ENCODE assay signal across 13 cellular contexts in the genomic region with DNA sequence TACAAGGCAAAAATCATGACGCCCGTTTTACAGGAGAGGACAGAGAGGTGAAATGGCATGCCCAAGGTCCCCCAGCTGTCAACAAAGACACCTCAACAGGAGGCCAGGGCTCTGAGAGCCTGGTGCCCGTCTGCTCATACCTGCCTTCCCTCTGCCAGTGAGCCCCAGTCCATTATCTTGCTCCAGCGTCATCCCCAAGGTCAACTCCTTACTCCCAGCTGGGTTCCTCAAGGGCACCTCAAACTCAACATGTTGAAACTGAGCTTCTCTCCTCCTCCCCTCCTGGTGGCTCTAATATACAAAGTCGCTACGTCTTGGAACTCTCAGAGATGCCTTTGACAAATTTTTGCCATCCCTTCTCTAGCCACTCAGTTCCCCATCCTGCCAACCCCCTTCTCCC. TPM values are rescaled to one million over a fixed set of nuclear protein-coding genes. Genes with fewer than 3 reads are reported as not detected.
DNase-seq lines count a peak whose midpoint lies in the region; ATAC-seq, FAIRE-seq and TF ChIP-seq lines count a peak whose summit lies in the region.
"Had no signal": no experiment of that assay in that cellular context is flagged by ENCODE, and none has a peak within 500 bp of the region (broad histone marks: within the 10 kb centered on the region; RNA-seq: fewer than 3 reads in every experiment).

No MANE protein-coding gene starts in this region.

- no peaks in the 10 kb centered on the region for H3K9me3 ChIP-seq in kidney (ENCODE audit: control insufficient read depth in 1 of 2, low read length in 2 of 2)
- H3K9me3 ChIP-seq in transverse colon: no peaks in the 10 kb centered on the region
- H3K9me3 ChIP-seq in trophoblast cell (ENCODE audit: insufficient read depth, low read depth, low read length): no peaks in the 10 kb centered on the region
- H3K9me3 ChIP-seq: uterus had no signal

- peaks cover 19 to 37% of the 10 kb centered on the region in 2 donors for H3K4me1 ChIP-seq in kidney (ENCODE audit: control insufficient read depth in 1 of 2, insufficient read depth in 1 of 2, low read depth in 1 of 2, low read length in 2 of 2)
- peaks cover 24 to 54% (median 39%) of the 10 kb centered on the region in 4 donors for H3K4me1 ChIP-seq in transverse colon
- peaks cover 11 to 18% of the 10 kb centered on the region in 2 experiments for H3K4me1 ChIP-seq in trophoblast cell (ENCODE audit: control insufficient read depth in 1 of 2, insufficient read depth in 2 of 2, low read length in 2 of 2)

- TF ChIP-seq EP300 in transverse colon (IDR thresholded peaks at IDR 0.05; ENCODE audit: low read depth): no peak

- ATAC-seq in activated naive CD4-positive, alpha-beta T cell treated with anti-CD3 and anti-CD28 coated beads, Interleukin-2, amount 50 U/mL, for 72 hours: no peak

- H3K9ac ChIP-seq in kidney (ENCODE audit: low read length in 2 of 2) (no peak overlapping the region), trophoblast cell (ENCODE audit: low read length) (no peak overlapping the region)
- H3K9ac ChIP-seq: parathyroid adenoma had no signal

- no peak overlapping the region for H2AK5ac ChIP-seq in trophoblast cell (ENCODE audit: low read length)

- peaks cover 45% of the 10 kb centered on the region for H3K36me3 Mint-ChIP-seq in activated naive CD4-positive, alpha-beta T cell treated with anti-CD3 and anti-CD28 coated beads, Interleukin-2, amount 10 ng/mL, durations not matched to agents 7 days and 5 days
- H3K36me3 Mint-ChIP-seq in activated naive CD4-positive, alpha-beta T cell treated with anti-CD3 and anti-CD28 coated beads, Interleukin-2, amount 50 U/mL, for 72 hours: peaks cover 0 to 12% of the 10 kb centered on the region in 2 donors

- no peak overlapping the region for H3K23ac ChIP-seq in trophoblast cell (ENCODE audit: low read length)

- H2BK5ac ChIP-seq in trophoblast cell (ENCODE audit: low read depth, low read length, poor library complexity): no peak overlapping the region

- no peak overlapping the region for H3K14ac ChIP-seq in trophoblast cell (ENCODE audit: low read length)

- no peak overlapping the region for H2BK120ac ChIP-seq in trophoblast cell (ENCODE audit: insufficient read depth, low read length, poor library complexity)

- no peak overlapping the region for H3K4me2 ChIP-seq in trophoblast cell (ENCODE audit: low read length)

- peak overlapping the region; percentile 93 for H3K27ac Mint-ChIP-seq in activated naive CD4-positive, alpha-beta T cell treated with anti-CD3 and anti-CD28 coated beads, Interleukin-2, amount 10 ng/mL, durations not matched to agents 7 days and 5 days
- H3K27ac Mint-ChIP-seq in activated naive CD4-positive, alpha-beta T cell treated with anti-CD3 and anti-CD28 coated beads, Interleukin-2, amount 50 U/mL, for 72 hours: peak overlapping the region; percentile 97

- CTCF ChIA-PET in activated naive CD4-positive, alpha-beta T cell treated with anti-CD3 and anti-CD28 coated beads, Interleukin-2, amount 10 ng/mL, durations not matched to agents 7 days and 5 days (lab: Charles Lee): interaction anchor here (1.0 to 2.6 kb wide), 8 partner anchors 9 to 393 kb away, joined by 3 to 7 read pairs (median 4); a partner anchor contains a TSS

- no peak overlapping the region for H3K4ac ChIP-seq in trophoblast cell (ENCODE audit: low read depth, low read length)

- no peaks in the 10 kb centered on the region for H3K79me2 ChIP-seq in trophoblast cell (ENCODE audit: control insufficient read depth, insufficient read depth, low read length, poor library complexity)
- H3K79me2 ChIP-seq: parathyroid adenoma had no signal

- no peak for TF ChIP-seq POLR2A in transverse colon (IDR thresholded peaks at IDR 0.05)

- no peak overlapping the region for H4K91ac ChIP-seq in trophoblast cell (ENCODE audit: low read depth, low read length)

- no peak overlapping the region for H4K12ac ChIP-seq in trophoblast cell (ENCODE audit: low read depth, low read length)

- H3K9me3 Mint-ChIP-seq in activated naive CD4-positive, alpha-beta T cell treated with anti-CD3 and anti-CD28 coated beads, Interleukin-2, amount 10 ng/mL, durations not matched to agents 7 days and 5 days: no peaks in the 10 kb centered on the region
- H3K9me3 Mint-ChIP-seq in activated naive CD4-positive, alpha-beta T cell treated with anti-CD3 and anti-CD28 coated beads, Interleukin-2, amount 50 U/mL, for 72 hours: no peaks in the 10 kb centered on the region

- no peak overlapping the region for H2BK12ac ChIP-seq in trophoblast cell (ENCODE audit: low read length)

- H4K8ac ChIP-seq in trophoblast cell (ENCODE audit: low read depth, low read length): no peak overlapping the region

- no peak for TF ChIP-seq CTCF in kidney (IDR thresholded peaks at IDR 0.05; ENCODE audit: borderline replicate concordance, extremely low read depth, insufficient read depth)
- no peak for TF ChIP-seq CTCF in transverse colon (IDR thresholded peaks at IDR 0.05)
- no peak for TF ChIP-seq CTCF in coronary artery (IDR thresholded peaks at IDR 0.05)

- DNase-seq in activated naive CD4-positive, alpha-beta T cell treated with anti-CD3 and anti-CD28 coated beads, Interleukin-2, amount 10 ng/mL, durations not matched to agents 7 days and 5 days: no peak
- no peak for DNase-seq in activated naive CD4-positive, alpha-beta T cell treated with Interleukin-2 at 50 U/mL for 16 hours
- DNase-seq in activated naive CD4-positive, alpha-beta T cell treated with anti-CD3 and anti-CD28 coated beads, Interleukin-2, amount 50 U/mL, for 72 hours (ENCODE audit: low spot score in 2 of 2): no peak
- peak; percentile 13 for DNase-seq in kidney
- no peak for DNase-seq in transverse colon
- no peak for DNase-seq in coronary artery (ENCODE audit: low spot score)
- DNase-seq in cerebellar cortex (ENCODE audit: low spot score): no peak
- no peak for DNase-seq in trophoblast cell
- DNase-seq: NCI-H1694 treated with DMSO at 0.1 percent for 48 hours, NCI-H69, uterus had no signal

- H3K27me3 ChIP-seq in transverse colon (no peaks in the 10 kb centered on the region), trophoblast cell (ENCODE audit: insufficient read depth, low read length) (no peaks in the 10 kb centered on the region)
- H3K27me3 ChIP-seq: uterus had no signal

- H3K18ac ChIP-seq in trophoblast cell (ENCODE audit: low read length): no peak overlapping the region

- FAIRE-seq in kidney (lab: Jason Lieb, UNC): no peak

- H3K27me3 Mint-ChIP-seq in activated naive CD4-positive, alpha-beta T cell treated with anti-CD3 and anti-CD28 coated beads, Interleukin-2, amount 10 ng/mL, durations not matched to agents 7 days and 5 days: no peaks in the 10 kb centered on the region

- peaks cover 2% of the 10 kb centered on the region for H3K79me1 ChIP-seq in trophoblast cell (ENCODE audit: low read length)

- peaks cover 6 to 11% of the 10 kb centered on the region in 2 donors for H3K36me3 ChIP-seq in kidney (ENCODE audit: control insufficient read depth in 1 of 2, insufficient read depth in 2 of 2, low read length in 2 of 2)
- H3K36me3 ChIP-seq in transverse colon: peaks cover 0 to 6% (median 3%) of the 10 kb centered on the region in 4 donors
- peaks cover 13 to 16% of the 10 kb centered on the region in 2 experiments for H3K36me3 ChIP-seq in trophoblast cell (ENCODE audit: control insufficient read depth in 1 of 2, insufficient read depth in 2 of 2, low read length in 2 of 2)
- H3K36me3 ChIP-seq: uterus had no signal

- no peak overlapping the region for H2AFZ ChIP-seq in trophoblast cell (ENCODE audit: insufficient read depth, low read length, poor library complexity)
- H2AFZ ChIP-seq: parathyroid adenoma had no signal

- in situ Hi-C loops in transverse colon (cut with MboI; ENCODE audit: low pct_ligation_motif_present in 1 of 4, low pct_unique_long_range_greater_than_20kb in 1 of 4, low sequenced_read_pairs in 3 of 4): loop anchor here in 3 of 4 donors (25.0 kb wide), 1 partner anchor 110 kb away; a partner anchor contains a TSS

- peak overlapping the region; percentile 88 for H3K4me3 Mint-ChIP-seq in activated naive CD4-positive, alpha-beta T cell treated with anti-CD3 and anti-CD28 coated beads, Interleukin-2, amount 10 ng/mL, durations not matched to agents 7 days and 5 days

- H3K27ac ChIP-seq in kidney (ENCODE audit: low read depth in 2 of 2, low read length in 2 of 2): peak overlapping the region in 1 of 2 donors; percentile 14
- peak overlapping the region in 3 of 4 donors; percentile 13 to 94 (median 19) for H3K27ac ChIP-seq in transverse colon
- no peak overlapping the region for H3K27ac ChIP-seq in coronary artery
- no peak overlapping the region for H3K27ac ChIP-seq in trophoblast cell (ENCODE audit: low read depth, low read length)
- H3K27ac ChIP-seq: parathyroid adenoma, uterus had no signal

- peaks cover 76% of the 10 kb centered on the region for H3K4me1 Mint-ChIP-seq in activated naive CD4-positive, alpha-beta T cell treated with anti-CD3 and anti-CD28 coated beads, Interleukin-2, amount 10 ng/mL, durations not matched to agents 7 days and 5 days

- intact Hi-C loops in kidney (cut with DNase I) (no loop called here), transverse colon (cut with DNase I; ENCODE audit: low total_unique reads) (no loop called here)

- no peak overlapping the region for H3K4me3 ChIP-seq in kidney (ENCODE audit: low read length in 2 of 2)
- no peak overlapping the region for H3K4me3 ChIP-seq in transverse colon
- H3K4me3 ChIP-seq in coronary artery: no peak overlapping the region
- H3K4me3 ChIP-seq in trophoblast cell (ENCODE audit: low read depth, low read length): no peak overlapping the region
- H3K4me3 ChIP-seq: lung, uterus had no signal

- WGBS in transverse colon (ENCODE audit: low coverage in 1 of 2), 2 donors: 73 to 87% methylated on average over 4 to 6 of the region's 6 CpGs
- WGBS in trophoblast cell (ENCODE audit: extremely low coverage, insufficient coverage, insufficient read length): no CpG with 5 or more reads among the region's 6 CpGs

RNA-seq across cellular contexts. Expression of a gene that starts 3.2 kb away (rescaled TPM):
- 10 to 100 TPM; 40.9 to 41.1 TPM for total RNA-seq in activated naive CD4-positive, alpha-beta T cell treated with anti-CD3 and anti-CD28 coated beads, Interleukin-2, amount 50 U/mL, for 72 hours
- total RNA-seq in kidney (83.9 TPM), transverse colon (10 to 100 TPM; 54.1 to 94.1 (median 83.6) TPM)
- 115 TPM for polyA plus RNA-seq in kidney (ENCODE audit: insufficient read depth, low read depth, low replicate concordance)
- polyA plus RNA-seq in trophoblast cell (2013): 24.7 and 25.5 TPM in 2 replicates

RNA-seq across cellular contexts. Expression of a gene that starts 8.9 kb away (rescaled TPM):
- 10 to 100 TPM; 27.7 to 55.3 TPM for total RNA-seq in activated naive CD4-positive, alpha-beta T cell treated with anti-CD3 and anti-CD28 coated beads, Interleukin-2, amount 50 U/mL, for 72 hours
- total RNA-seq in kidney: 32.8 TPM
- polyA plus RNA-seq in kidney (ENCODE audit: insufficient read depth, low read depth, low replicate concordance): 26.9 TPM
- 10 to 100 TPM; 23.3 to 63.7 (median 29.0) TPM for total RNA-seq in transverse colon
- 24.3 and 25.1 TPM in 2 replicates for polyA plus RNA-seq in trophoblast cell (2013)

RNA-seq across cellular contexts. Expression of a gene that starts 16.1 kb away (rescaled TPM):
- 10 to 100 TPM; 12.2 to 34.2 TPM for total RNA-seq in activated naive CD4-positive, alpha-beta T cell treated with anti-CD3 and anti-CD28 coated beads, Interleukin-2, amount 50 U/mL, for 72 hours
- total RNA-seq in kidney: 42.0 TPM
- polyA plus RNA-seq in kidney (ENCODE audit: insufficient read depth, low read depth, low replicate concordance): 132 TPM
- total RNA-seq in transverse colon: 10 to 100 TPM in 3 of 4 donors, 1 to 10 TPM in 1; 6.0 to 19.9 (median 13.1) TPM
- polyA plus RNA-seq in trophoblast cell (2013): 11.4 and 12.3 TPM in 2 replicates

RNA-seq across cellular contexts. Expression of a gene that starts 17.9 kb away (rescaled TPM):
- total RNA-seq in activated naive CD4-positive, alpha-beta T cell treated with anti-CD3 and anti-CD28 coated beads, Interleukin-2, amount 50 U/mL, for 72 hours: 10 to 100 TPM; 50.3 to 76.2 TPM
- total RNA-seq in kidney (153 TPM), transverse colon (100 to 1,000 TPM in 2 of 4 donors, 10 to 100 TPM in 2; 71.1 to 149 (median 92.0) TPM)
- polyA plus RNA-seq in kidney (ENCODE audit: insufficient read depth, low read depth, low replicate concordance): 43.8 TPM
- polyA plus RNA-seq in trophoblast cell (2013): 145 and 150 TPM in 2 replicates

RNA-seq across cellular contexts. Expression of a gene that starts 21.8 kb away (rescaled TPM):
- total RNA-seq in activated naive CD4-positive, alpha-beta T cell treated with anti-CD3 and anti-CD28 coated beads, Interleukin-2, amount 50 U/mL, for 72 hours: 100 to 1,000 TPM; 202 to 308 TPM
- total RNA-seq in kidney (23.1 TPM), transverse colon (10 to 100 TPM in 3 of 4 donors, not detected in 1; 28.9 to 41.4 (median 35.2) TPM)
- polyA plus RNA-seq in kidney (ENCODE audit: insufficient read depth, low read depth, low replicate concordance): 43.1 TPM
- polyA plus RNA-seq in trophoblast cell (2013): 329 and 347 TPM in 2 replicates

Comparison
In these comparisons a context has a peak if more than half of its experiments do, and no peak if none do; other contexts are left out.
1. H3K27ac ChIP-seq: peak in transverse colon (3 of 4); none in coronary artery (0 of 2) and trophoblast cell (single experiment).